ENCODE assay signal across 2 cellular contexts in genomic region chr20:1045860-1046418, GRCh38.
TF ChIP-seq lines count a peak whose summit lies in the region.

No MANE protein-coding gene starts in this region.

TF ChIP-seq in HEK293, 187 proteins besides CTCF, POLR2A, EP300 and RAD21:
- TF ChIP-seq, protein P1, sequence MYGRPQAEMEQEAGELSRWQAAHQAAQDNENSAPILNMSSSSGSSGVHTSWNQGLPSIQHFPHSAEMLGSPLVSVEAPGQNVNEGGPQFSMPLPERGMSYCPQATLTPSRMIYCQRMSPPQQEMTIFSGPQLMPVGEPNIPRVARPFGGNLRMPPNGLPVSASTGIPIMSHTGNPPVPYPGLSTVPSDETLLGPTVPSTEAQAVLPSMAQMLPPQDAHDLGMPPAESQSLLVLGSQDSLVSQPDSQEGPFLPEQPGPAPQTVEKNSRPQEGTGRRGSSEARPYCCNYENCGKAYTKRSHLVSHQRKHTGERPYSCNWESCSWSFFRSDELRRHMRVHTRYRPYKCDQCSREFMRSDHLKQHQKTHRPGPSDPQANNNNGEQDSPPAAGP (tag by site-specific recombination; IDR thresholded peaks at IDR 0.05), result no peak
- TF ChIP-seq EGR2 (tag by site-specific recombination; IDR thresholded peaks at IDR 0.05; ENCODE audit: low read depth) (peak; percentile 99), ZFHX2 (tag by site-specific recombination; conservative IDR thresholded peaks at IDR 0.05) (peak; percentile 58)
TF ChIP-seq in HEK293: peak in this region for 2.

TF ChIP-seq in K562, 482 proteins besides CTCF, POLR2A, EP300 and RAD21 (continued from another document):
- TF ChIP-seq GTF3C2 (IDR thresholded peaks at IDR 0.05; ENCODE audit: borderline replicate concordance, extremely low read depth, insufficient read length) (no peak), FOSL1 (tag; conservative IDR thresholded peaks at IDR 0.05) (no peak), BCL6 (CRISPR knock-in tag; IDR thresholded peaks at IDR 0.05) (no peak), MAFF (IDR thresholded peaks at IDR 0.05; ENCODE audit: low read length) (peak; percentile 83), MAFG (tag; conservative IDR thresholded peaks at IDR 0.05) (peak; percentile 70), ARNT (IDR thresholded peaks at IDR 0.05) (no peak), HNRNPLL (IDR thresholded peaks at IDR 0.05; ENCODE audit: low read depth, low read length, poor library complexity, severe bottlenecking) (no peak), SMAD1 (IDR thresholded peaks at IDR 0.05; ENCODE audit: low read depth, low read length, partially characterized antibody) (no peak), MTA2 (IDR thresholded peaks at IDR 0.05; ENCODE audit: low read depth) (no peak), ZKSCAN1 (IDR thresholded peaks at IDR 0.05; ENCODE audit: low read depth, low read length) (no peak), SIX5 (IDR thresholded peaks at IDR 0.05; ENCODE audit: borderline replicate concordance in 1 of 2, insufficient read depth in 1 of 2, low read depth in 1 of 2, low read length in 2 of 2) (no peak), ZNF143 (CRISPR knock-in tag; IDR thresholded peaks at IDR 0.05) (no peak), C11orf30 (IDR thresholded peaks at IDR 0.05; ENCODE audit: low read depth) (peak; percentile 73), BRD4 (IDR thresholded peaks at IDR 0.05) (no peak), ZNF76 (CRISPR knock-in tag; IDR thresholded peaks at IDR 0.05; ENCODE audit: borderline replicate concordance) (no peak), MAFK (IDR thresholded peaks at IDR 0.05; ENCODE audit: low read length) (peak; percentile 89), ZNF316 (IDR thresholded peaks at IDR 0.05) (peak; percentile 89), OTX1 (CRISPR knock-in tag; IDR thresholded peaks at IDR 0.05) (no peak)
- TF ChIP-seq, protein P2, sequence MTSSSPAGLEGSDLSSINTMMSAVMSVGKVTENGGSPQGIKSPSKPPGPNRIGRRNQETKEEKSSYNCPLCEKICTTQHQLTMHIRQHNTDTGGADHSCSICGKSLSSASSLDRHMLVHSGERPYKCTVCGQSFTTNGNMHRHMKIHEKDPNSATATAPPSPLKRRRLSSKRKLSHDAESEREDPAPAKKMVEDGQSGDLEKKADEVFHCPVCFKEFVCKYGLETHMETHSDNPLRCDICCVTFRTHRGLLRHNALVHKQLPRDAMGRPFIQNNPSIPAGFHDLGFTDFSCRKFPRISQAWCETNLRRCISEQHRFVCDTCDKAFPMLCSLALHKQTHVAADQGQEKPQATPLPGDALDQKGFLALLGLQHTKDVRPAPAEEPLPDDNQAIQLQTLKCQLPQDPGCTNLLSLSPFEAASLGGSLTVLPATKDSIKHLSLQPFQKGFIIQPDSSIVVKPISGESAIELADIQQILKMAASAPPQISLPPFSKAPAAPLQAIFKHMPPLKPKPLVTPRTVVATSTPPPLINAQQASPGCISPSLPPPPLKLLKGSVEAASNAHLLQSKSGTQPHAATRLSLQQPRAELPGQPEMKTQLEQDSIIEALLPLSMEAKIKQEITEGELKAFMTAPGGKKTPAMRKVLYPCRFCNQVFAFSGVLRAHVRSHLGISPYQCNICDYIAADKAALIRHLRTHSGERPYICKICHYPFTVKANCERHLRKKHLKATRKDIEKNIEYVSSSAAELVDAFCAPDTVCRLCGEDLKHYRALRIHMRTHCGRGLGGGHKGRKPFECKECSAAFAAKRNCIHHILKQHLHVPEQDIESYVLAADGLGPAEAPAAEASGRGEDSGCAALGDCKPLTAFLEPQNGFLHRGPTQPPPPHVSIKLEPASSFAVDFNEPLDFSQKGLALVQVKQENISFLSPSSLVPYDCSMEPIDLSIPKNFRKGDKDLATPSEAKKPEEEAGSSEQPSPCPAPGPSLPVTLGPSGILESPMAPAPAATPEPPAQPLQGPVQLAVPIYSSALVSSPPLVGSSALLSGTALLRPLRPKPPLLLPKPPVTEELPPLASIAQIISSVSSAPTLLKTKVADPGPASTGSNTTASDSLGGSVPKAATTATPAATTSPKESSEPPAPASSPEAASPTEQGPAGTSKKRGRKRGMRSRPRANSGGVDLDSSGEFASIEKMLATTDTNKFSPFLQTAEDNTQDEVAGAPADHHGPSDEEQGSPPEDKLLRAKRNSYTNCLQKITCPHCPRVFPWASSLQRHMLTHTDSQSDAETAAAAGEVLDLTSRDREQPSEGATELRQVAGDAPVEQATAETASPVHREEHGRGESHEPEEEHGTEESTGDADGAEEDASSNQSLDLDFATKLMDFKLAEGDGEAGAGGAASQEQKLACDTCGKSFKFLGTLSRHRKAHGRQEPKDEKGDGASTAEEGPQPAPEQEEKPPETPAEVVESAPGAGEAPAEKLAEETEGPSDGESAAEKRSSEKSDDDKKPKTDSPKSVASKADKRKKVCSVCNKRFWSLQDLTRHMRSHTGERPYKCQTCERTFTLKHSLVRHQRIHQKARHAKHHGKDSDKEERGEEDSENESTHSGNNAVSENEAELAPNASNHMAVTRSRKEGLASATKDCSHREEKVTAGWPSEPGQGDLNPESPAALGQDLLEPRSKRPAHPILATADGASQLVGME (CRISPR knock-in tag; IDR thresholded peaks at IDR 0.05), result no peak
- TF ChIP-seq, protein P3, sequence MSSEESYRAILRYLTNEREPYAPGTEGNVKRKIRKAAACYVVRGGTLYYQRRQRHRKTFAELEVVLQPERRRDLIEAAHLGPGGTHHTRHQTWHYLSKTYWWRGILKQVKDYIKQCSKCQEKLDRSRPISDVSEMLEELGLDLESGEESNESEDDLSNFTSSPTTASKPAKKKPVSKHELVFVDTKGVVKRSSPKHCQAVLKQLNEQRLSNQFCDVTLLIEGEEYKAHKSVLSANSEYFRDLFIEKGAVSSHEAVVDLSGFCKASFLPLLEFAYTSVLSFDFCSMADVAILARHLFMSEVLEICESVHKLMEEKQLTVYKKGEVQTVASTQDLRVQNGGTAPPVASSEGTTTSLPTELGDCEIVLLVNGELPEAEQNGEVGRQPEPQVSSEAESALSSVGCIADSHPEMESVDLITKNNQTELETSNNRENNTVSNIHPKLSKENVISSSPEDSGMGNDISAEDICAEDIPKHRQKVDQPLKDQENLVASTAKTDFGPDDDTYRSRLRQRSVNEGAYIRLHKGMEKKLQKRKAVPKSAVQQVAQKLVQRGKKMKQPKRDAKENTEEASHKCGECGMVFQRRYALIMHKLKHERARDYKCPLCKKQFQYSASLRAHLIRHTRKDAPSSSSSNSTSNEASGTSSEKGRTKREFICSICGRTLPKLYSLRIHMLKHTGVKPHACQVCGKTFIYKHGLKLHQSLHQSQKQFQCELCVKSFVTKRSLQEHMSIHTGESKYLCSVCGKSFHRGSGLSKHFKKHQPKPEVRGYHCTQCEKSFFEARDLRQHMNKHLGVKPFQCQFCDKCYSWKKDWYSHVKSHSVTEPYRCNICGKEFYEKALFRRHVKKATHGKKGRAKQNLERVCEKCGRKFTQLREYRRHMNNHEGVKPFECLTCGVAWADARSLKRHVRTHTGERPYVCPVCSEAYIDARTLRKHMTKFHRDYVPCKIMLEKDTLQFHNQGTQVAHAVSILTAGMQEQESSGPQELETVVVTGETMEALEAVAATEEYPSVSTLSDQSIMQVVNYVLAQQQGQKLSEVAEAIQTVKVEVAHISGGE (CRISPR knock-in tag; IDR thresholded peaks at IDR 0.05), result no peak
- TF ChIP-seq, protein P4, sequence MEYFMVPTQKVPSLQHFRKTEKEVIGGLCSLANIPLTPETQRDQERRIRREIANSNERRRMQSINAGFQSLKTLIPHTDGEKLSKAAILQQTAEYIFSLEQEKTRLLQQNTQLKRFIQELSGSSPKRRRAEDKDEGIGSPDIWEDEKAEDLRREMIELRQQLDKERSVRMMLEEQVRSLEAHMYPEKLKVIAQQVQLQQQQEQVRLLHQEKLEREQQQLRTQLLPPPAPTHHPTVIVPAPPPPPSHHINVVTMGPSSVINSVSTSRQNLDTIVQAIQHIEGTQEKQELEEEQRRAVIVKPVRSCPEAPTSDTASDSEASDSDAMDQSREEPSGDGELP (CRISPR knock-in tag; IDR thresholded peaks at IDR 0.05; ENCODE audit: borderline replicate concordance), result no peak
TF ChIP-seq in K562: peak in this region for 5.
